ENCODE assay signal across 8 cellular contexts in the genomic region with DNA sequence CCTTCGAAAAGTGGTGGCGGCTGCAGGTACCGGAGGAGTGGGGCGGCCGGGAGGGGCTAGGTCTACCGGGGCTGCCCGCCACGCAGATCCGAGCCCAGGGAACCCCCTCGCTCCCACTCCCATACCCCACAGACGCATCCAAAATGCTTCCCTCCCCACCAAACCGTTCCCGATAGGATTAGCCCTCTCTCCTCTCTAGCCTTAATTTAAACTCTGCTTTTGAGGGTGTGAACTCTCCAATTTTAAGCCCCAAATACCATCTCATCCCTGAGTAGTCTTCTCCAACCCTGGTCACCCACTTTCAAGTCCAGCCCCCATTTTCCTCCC. TPM values are rescaled to one million over a fixed set of nuclear protein-coding genes. Genes with fewer than 3 reads are reported as not detected.
DNase-seq lines count a peak whose midpoint lies in the region; ATAC-seq and TF ChIP-seq lines count a peak whose summit lies in the region.

No MANE protein-coding gene starts in this region.

- H3K27me3 Mint-ChIP-seq in CD4-positive, CD25-positive, alpha-beta regulatory T cell: peaks cover 50% of the 10 kb centered on the region

- no peaks in the 10 kb centered on the region for H3K79me2 ChIP-seq in OCI-LY7 (ENCODE audit: insufficient read depth, low read depth, low read length)

- H3K9me2 ChIP-seq in OCI-LY7 (ENCODE audit: insufficient read depth, low read length): no peaks in the 10 kb centered on the region

- no peaks in the 10 kb centered on the region for H4K20me1 ChIP-seq in OCI-LY7 (ENCODE audit: insufficient read depth, low read length)

- H3K9me3 Mint-ChIP-seq in CD4-positive, CD25-positive, alpha-beta regulatory T cell: no peaks in the 10 kb centered on the region

- no peaks in the 10 kb centered on the region for H3K36me3 ChIP-seq in CD4-positive, CD25-positive, alpha-beta regulatory T cell (ENCODE audit: control insufficient read depth, insufficient read depth, low read length)
- H3K36me3 ChIP-seq in OCI-LY7 (ENCODE audit: insufficient read depth, low read length): no peaks in the 10 kb centered on the region
- H3K36me3 ChIP-seq in neutrophil: peaks cover 2% of the 10 kb centered on the region

- H3K27me3 ChIP-seq in CD4-positive, CD25-positive, alpha-beta regulatory T cell (ENCODE audit: control insufficient read depth, insufficient read depth, low read length): peaks cover 9% of the 10 kb centered on the region
- peaks cover 76% of the 10 kb centered on the region for H3K27me3 ChIP-seq in neutrophil

- H3K27ac ChIP-seq in CD4-positive, CD25-positive, alpha-beta regulatory T cell (ENCODE audit: insufficient read depth, low read length, poor library complexity, severe bottlenecking): no peak overlapping the region
- no peak overlapping the region for H3K27ac ChIP-seq in OCI-LY7 (ENCODE audit: low read depth, low read length, poor library complexity, severe bottlenecking)
- H3K27ac ChIP-seq in neutrophil: peak overlapping the region; percentile 93

- BruUV-seq in OCI-LY7 (replicated peaks; lab: Mats Ljungman, UMichigan): no TSS peak

- H3K27ac Mint-ChIP-seq in CD4-positive, CD25-positive, alpha-beta regulatory T cell: peak overlapping the region; percentile 69 to 96 (median 78)

- peak overlapping the region; percentile 61 for H3K4me2 ChIP-seq in OCI-LY7 (ENCODE audit: low read length)

- no peak for DNase-seq in CD4-positive, CD25-positive, alpha-beta regulatory T cell
- DNase-seq in OCI-LY7 (ENCODE audit: low spot score) (no peak), epithelial cell of esophagus (ENCODE audit: low read depth) (no peak), A172 (ENCODE audit: low spot score) (no peak), activated gamma-delta T cell treated with Interleukin-2 at 50 U/mL for 16 hours (no peak), NCI-H69 (lab: John Stamatoyannopoulos, UW) (no peak)

- peak overlapping the region; percentile 78 to 94 (median 88) for H3K4me3 Mint-ChIP-seq in CD4-positive, CD25-positive, alpha-beta regulatory T cell

- intact Hi-C loops in OCI-LY7 (cut with micrococcal nuclease; ENCODE audit: unreplicated experiment): no loop called here

- no peaks in the 10 kb centered on the region for H3K9me3 ChIP-seq in CD4-positive, CD25-positive, alpha-beta regulatory T cell (ENCODE audit: control insufficient read depth in 2 of 2, low read length in 2 of 2)
- H3K9me3 ChIP-seq in OCI-LY7 (ENCODE audit: low read length) (no peaks in the 10 kb centered on the region), neutrophil (no peaks in the 10 kb centered on the region)

- H3K4me1 Mint-ChIP-seq in CD4-positive, CD25-positive, alpha-beta regulatory T cell: peaks cover 0 to 20% (median 2%) of the 10 kb centered on the region in 4 donors

- no peak overlapping the region for H2AFZ ChIP-seq in OCI-LY7 (ENCODE audit: low read length)

- no peak for ATAC-seq in CD4-positive, CD25-positive, alpha-beta regulatory T cell (ENCODE audit: low read depth in 2 of 2)
- ATAC-seq in HG02885 (IDR thresholded peaks at IDR 0.05; ENCODE audit: poor library complexity, unreplicated experiment): no peak

- CTCF ChIA-PET in OCI-LY7 (lab: Charles Lee; ENCODE audit: unreplicated experiment): no interaction called here

- POLR2A ChIA-PET in OCI-LY7 (lab: Charles Lee): no interaction called here

- H3K36me3 Mint-ChIP-seq in CD4-positive, CD25-positive, alpha-beta regulatory T cell: no peaks in the 10 kb centered on the region

- H3K4me3 ChIP-seq in CD4-positive, CD25-positive, alpha-beta regulatory T cell (ENCODE audit: low read depth, low read length): peak overlapping the region; percentile 44
- peak overlapping the region; percentile 58 for H3K4me3 ChIP-seq in OCI-LY7 (ENCODE audit: low read depth, low read length, poor library complexity, severe bottlenecking)
- H3K4me3 ChIP-seq in epithelial cell of esophagus (ENCODE audit: low read length): peak overlapping the region; percentile 66
- peak overlapping the region; percentile 91 for H3K4me3 ChIP-seq in neutrophil (ENCODE audit: low read depth in 1 of 2, low read length in 1 of 2)

- peaks cover 21% of the 10 kb centered on the region for H3K4me1 ChIP-seq in CD4-positive, CD25-positive, alpha-beta regulatory T cell (ENCODE audit: control insufficient read depth, insufficient read depth, low read length, poor library complexity, severe bottlenecking)
- H3K4me1 ChIP-seq in OCI-LY7 (ENCODE audit: insufficient read depth, low read length, poor library complexity, severe bottlenecking) (peaks cover 6% of the 10 kb centered on the region), neutrophil (ENCODE audit: control insufficient read depth in 1 of 2, insufficient read depth in 1 of 2, low read depth in 1 of 2, low read length in 1 of 2) (peaks cover 39 to 44% of the 10 kb centered on the region in 2 experiments)

- no peak for TF ChIP-seq CTCF in OCI-LY7 (conservative IDR thresholded peaks at IDR 0.05; ENCODE audit: low read length)
- no peak for TF ChIP-seq CTCF in epithelial cell of esophagus (IDR thresholded peaks at IDR 0.05; ENCODE audit: insufficient read depth, low read depth, low read length, missing control alignments)
- no peak for TF ChIP-seq CTCF in neutrophil (IDR thresholded peaks at IDR 0.05)

RNA-seq across cellular contexts. Expression of a gene that starts 0.3 kb away (rescaled TPM):
- total RNA-seq in CD4-positive, CD25-positive, alpha-beta regulatory T cell: 7.3 TPM
- under 1 TPM in 3 of 4 donors, not detected in 1; 0.41 to 0.79 (median 0.45) TPM for polyA plus RNA-seq in CD4-positive, CD25-positive, alpha-beta regulatory T cell
- not detected in 2 replicates for total RNA-seq in OCI-LY7 (2014; rRNA removed; shearing (Covaris generic))
- total RNA-seq in OCI-LY7 (2022): not detected in 2 replicates
- total RNA-seq in A172 (2014; rRNA removed; shearing (Covaris generic)): 5.1 and 8.1 TPM in 2 replicates

RNA-seq across cellular contexts. Expression of a gene that starts 0.4 kb away (rescaled TPM):
- total RNA-seq in CD4-positive, CD25-positive, alpha-beta regulatory T cell: 1.0 TPM
- not detected for polyA plus RNA-seq in CD4-positive, CD25-positive, alpha-beta regulatory T cell
- total RNA-seq in OCI-LY7 (2014; rRNA removed; shearing (Covaris generic)): not detected in 2 replicates
- not detected in 2 replicates for total RNA-seq in OCI-LY7 (2022)
- 0.07 and 0.21 TPM in 2 replicates for total RNA-seq in A172 (2014; rRNA removed; shearing (Covaris generic))

RNA-seq across cellular contexts. Expression of a gene that starts 8.8 kb away (rescaled TPM):
- 9.3 TPM for total RNA-seq in CD4-positive, CD25-positive, alpha-beta regulatory T cell
- polyA plus RNA-seq in CD4-positive, CD25-positive, alpha-beta regulatory T cell: 10 to 100 TPM; 40.0 to 46.8 (median 43.9) TPM
- total RNA-seq in OCI-LY7 (2014; rRNA removed; shearing (Covaris generic)): 35.3 and 35.9 TPM in 2 replicates
- total RNA-seq in OCI-LY7 (2022): 19.0 and 19.2 TPM in 2 replicates
- total RNA-seq in A172 (2014; rRNA removed; shearing (Covaris generic)): 29.9 and 33.3 TPM in 2 replicates

RNA-seq across cellular contexts. Expression of a gene that starts 29.6 kb away (rescaled TPM):
- total RNA-seq in CD4-positive, CD25-positive, alpha-beta regulatory T cell: 197 TPM
- 10 to 100 TPM; 22.4 to 37.5 (median 28.9) TPM for polyA plus RNA-seq in CD4-positive, CD25-positive, alpha-beta regulatory T cell
- 49.8 and 56.7 TPM in 2 replicates for total RNA-seq in OCI-LY7 (2014; rRNA removed; shearing (Covaris generic))
- 84.9 and 96.1 TPM in 2 replicates for total RNA-seq in OCI-LY7 (2022)
- total RNA-seq in A172 (2014; rRNA removed; shearing (Covaris generic)): 6.7 and 12.3 TPM in 2 replicates

RNA-seq across cellular contexts. Expression of a gene that starts 31.7 kb away (rescaled TPM):
- not detected for total RNA-seq in CD4-positive, CD25-positive, alpha-beta regulatory T cell
- polyA plus RNA-seq in CD4-positive, CD25-positive, alpha-beta regulatory T cell: not detected
- not detected in 2 replicates for total RNA-seq in OCI-LY7 (2014; rRNA removed; shearing (Covaris generic))
- not detected in 2 replicates for total RNA-seq in OCI-LY7 (2022)
- not detected in 2 replicates for total RNA-seq in A172 (2014; rRNA removed; shearing (Covaris generic))
